ENCODE assay signal across 20 cellular contexts in genomic region chr17:46868689-46869187, GRCh38. TPM values are rescaled to one million over a fixed set of nuclear protein-coding genes. Genes with fewer than 3 reads are reported as not detected.
"Had no signal": no experiment of that assay in that cellular context is flagged by ENCODE, and none has a peak within 500 bp of the region (broad histone marks: within the 10 kb centered on the region; RNA-seq: fewer than 3 reads in every experiment).

No MANE protein-coding gene starts in this region.

- H3K9ac ChIP-seq: parathyroid adenoma had no signal

- H3K4me1 ChIP-seq: testis, upper lobe of left lung had no signal

- ATAC-seq: activated CD8-positive, alpha-beta T cell treated with anti-CD3 and anti-CD28 coated beads for 36 hours; activated T-cell treated with anti-CD3 and anti-CD28 coated beads, Interleukin-2, amount 50 U/mL, for 4 hours; body of pancreas; WTC11 had no signal

- DNase-seq: activated CD4-positive, alpha-beta T cell treated with anti-CD3 and anti-CD28 coated beads for 48 hours; activated CD8-positive, alpha-beta T cell treated with anti-CD3 and anti-CD28 coated beads for 36 hours; activated effector memory CD4-positive, alpha-beta T cell treated with anti-CD3 and anti-CD28 coated beads, Interleukin-2, amount 50 U/mL, for 16 hours; activated T-cell treated with anti-CD3 and anti-CD28 coated beads, Interleukin-2, amount 50 U/mL, for 4 hours; body of pancreas; caudate nucleus; effector CD8-positive, alpha-beta T cell; hypothalamus; naive B cell; stimulated activated CD4-positive, alpha-beta T cell treated with anti-CD3 and anti-CD28 coated beads, Interleukin-12 subunit alpha, Interleukin-12 subunit beta, amount 100 ng/mL, for 4 hours; stimulated activated CD4-positive, alpha-beta T cell treated with anti-CD3 and anti-CD28 coated beads, Interleukin-2, amount 100 ng/mL, for 24 hours; stomach; testis; upper lobe of left lung had no signal

- FAIRE-seq: TTC549 had no signal

- H3K36me3 ChIP-seq: stomach, upper lobe of left lung had no signal

- H3K27ac ChIP-seq: body of pancreas, epithelial cell of prostate, parathyroid adenoma, stomach, testis, upper lobe of left lung had no signal

- H3K27me3 ChIP-seq: body of pancreas, testis, upper lobe of left lung had no signal

- H3K79me2 ChIP-seq: parathyroid adenoma had no signal

- H3K9me3 ChIP-seq: body of pancreas, stomach, testis, upper lobe of left lung had no signal

- H3K4me3 ChIP-seq: body of pancreas, stomach, testis, upper lobe of left lung had no signal

- H2AFZ ChIP-seq: parathyroid adenoma had no signal

RNA-seq across cellular contexts. Expression of gene WNT9B, which starts 17.4 kb away (rescaled TPM):
- total RNA-seq: activated CD8-positive, alpha-beta T cell treated with anti-CD3 and anti-CD28 coated beads for 36 hours; activated T-cell treated with anti-CD3 and anti-CD28 coated beads, Interleukin-2, amount 50 U/mL, for 4 hours; body of pancreas; glomerular endothelial cell; stomach; T-helper 2 cell treated with Interferon-gamma antibody and Interleukin-4, amounts not matched to agents 100 ng/mL and 5 ng/mL, for 36 hours had no signal

RNA-seq across cellular contexts. Expression of gene WNT3, which starts 50.2 kb away (rescaled TPM):
- total RNA-seq: T-helper 2 cell treated with Interferon-gamma antibody and Interleukin-4, amounts not matched to agents 100 ng/mL and 5 ng/mL, for 36 hours had no signal
